ENCODE assay signal across 24 cellular contexts in the genomic region with DNA sequence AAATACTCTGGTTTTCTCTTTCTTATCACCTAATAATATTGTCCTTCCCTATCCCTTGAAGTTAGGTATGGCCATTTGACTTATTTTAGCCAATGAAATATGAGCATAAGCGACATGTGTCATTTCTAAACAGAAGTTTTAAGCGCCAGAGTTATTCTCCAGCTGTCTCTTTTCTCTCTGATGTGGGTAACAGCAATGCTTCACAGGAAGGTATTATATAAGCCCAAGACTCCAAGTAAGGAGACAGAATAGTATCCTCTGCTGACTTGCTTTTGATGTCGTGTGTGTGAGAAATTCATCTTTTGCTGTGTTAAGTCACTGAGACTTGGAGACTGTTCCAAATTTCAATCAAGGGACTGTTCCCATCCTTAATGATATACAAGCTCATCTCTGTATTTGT.
"Had no signal": no experiment of that assay in that cellular context is flagged by ENCODE, and none has a peak within 500 bp of the region (broad histone marks: within the 10 kb centered on the region; RNA-seq: fewer than 3 reads in every experiment).

No MANE protein-coding gene starts in this region.

- H3K4me3 ChIP-seq: colonic mucosa, esophagus squamous epithelium, gastrocnemius medialis, heart right ventricle, left lung, lower lobe of right lung, mucosa of descending colon had no signal

- H3K27me3 Mint-ChIP-seq: dendritic cell treated with granulocyte-macrophage colony-stimulating factor and Interleukin-4, amounts not matched to agents 40 ng/mL and 50 ng/mL, for 4 days had no signal

- H3K4me3 Mint-ChIP-seq: dendritic cell treated with granulocyte-macrophage colony-stimulating factor and Interleukin-4, amounts not matched to agents 40 ng/mL and 50 ng/mL, for 4 days; effector memory CD8-positive, alpha-beta T cell; endodermal cell; mesothelial cell of epicardium; naive thymus-derived CD4-positive, alpha-beta T cell had no signal

- H3K36me3 Mint-ChIP-seq: naive thymus-derived CD4-positive, alpha-beta T cell had no signal

- H3K27ac Mint-ChIP-seq: dendritic cell treated with granulocyte-macrophage colony-stimulating factor and Interleukin-4, amounts not matched to agents 40 ng/mL and 50 ng/mL, for 4 days; effector memory CD8-positive, alpha-beta T cell; endodermal cell; mesothelial cell of epicardium; naive thymus-derived CD4-positive, alpha-beta T cell had no signal

- H3K4me1 Mint-ChIP-seq: endodermal cell; mesothelial cell of epicardium; naive thymus-derived CD4-positive, alpha-beta T cell had no signal

- DNase-seq: colonic mucosa; cortex of kidney; effector CD8-positive, alpha-beta T cell; effector memory CD8-positive, alpha-beta T cell; endodermal cell; erythroblast; esophagus squamous epithelium; foreskin fibroblast; foreskin melanocyte; gastrocnemius medialis; glutamatergic neuron; head of caudate nucleus; heart right ventricle; hippocampal formation; left cardiac atrium; left lung; left ventricle myocardium superior; lower lobe of right lung; mesenchymal stem cell; mucosa of descending colon; naive thymus-derived CD4-positive, alpha-beta T cell had no signal

- H3K9me3 Mint-ChIP-seq: effector memory CD8-positive, alpha-beta T cell had no signal

- ATAC-seq: effector memory CD8-positive, alpha-beta T cell; esophagus mucosa; gastrocnemius medialis; heart right ventricle; left cardiac atrium; left lung; left ventricle myocardium superior; lower lobe of right lung; mucosa of descending colon; naive thymus-derived CD4-positive, alpha-beta T cell had no signal
